In genomic region chr3:133487920-133488540, GRCh38 we compare ENCODE assay signal across 8 cellular contexts.
DNase-seq lines count a peak whose midpoint lies in the region; ATAC-seq and TF ChIP-seq lines count a peak whose summit lies in the region.

No MANE protein-coding gene starts in this region.

- H3K9me3 ChIP-seq in thoracic aorta, result no peaks in the 10 kb centered on the region

- POLR2A ChIA-PET in BJ (lab: Charles Lee), result no interaction called here

- no peak for TF ChIP-seq POLR2A in NB4 (IDR thresholded peaks at IDR 0.05; ENCODE audit: extremely low read depth, insufficient read length)

- H3K27ac ChIP-seq in thoracic aorta, result no peak overlapping the region

- ATAC-seq in left lobe of liver (peak; percentile 76), thoracic aorta (ENCODE audit: insufficient number of reproducible peaks, low FRiP score, low read depth) (no peak), GM18858 (IDR thresholded peaks at IDR 0.05; ENCODE audit: unreplicated experiment) (no peak), GM21529 (IDR thresholded peaks at IDR 0.05; ENCODE audit: unreplicated experiment) (no peak)

- no peaks in the 10 kb centered on the region for H3K27me3 ChIP-seq in BJ (ENCODE audit: control insufficient read depth, insufficient read depth, low read length)
- H3K27me3 ChIP-seq in thoracic aorta (replicated peaks; ENCODE audit: insufficient read depth), result no peaks in the 10 kb centered on the region

- H3K4me3 ChIP-seq in BJ (ENCODE audit: low read depth, low read length) (no peak overlapping the region), NB4 (ENCODE audit: low read depth, low read length) (no peak overlapping the region), thoracic aorta (no peak overlapping the region)

- no peaks in the 10 kb centered on the region for H3K4me1 ChIP-seq in thoracic aorta (ENCODE audit: control insufficient read depth in 1 of 2, low read depth in 2 of 2)

- peak; percentile 60 for TF ChIP-seq CTCF in BJ (IDR thresholded peaks at IDR 0.05; ENCODE audit: insufficient read depth, low read depth, low read length)
- peak; percentile 37 for TF ChIP-seq CTCF in NB4 (IDR thresholded peaks at IDR 0.05; ENCODE audit: low read depth, low read length)
- TF ChIP-seq CTCF in thoracic aorta (IDR thresholded peaks at IDR 0.05), result peak; percentile 56

- CTCF ChIA-PET in BJ (lab: Yijun Ruan, JAX), result interaction anchor here (0.7 to 3.7 kb wide), 19 partner anchors 9 to 176 kb away, joined by 3 to 22 read pairs (median 4); no protein-coding TSS in a partner anchor

- H3K36me3 ChIP-seq in BJ (ENCODE audit: control insufficient read depth, insufficient read depth, low read length), result no peaks in the 10 kb centered on the region
- no peaks in the 10 kb centered on the region for H3K36me3 ChIP-seq in thoracic aorta

- no peak for DNase-seq in BJ (ENCODE audit: low read depth)
- peak; percentile 58 for DNase-seq in NB4 (ENCODE audit: low read depth)
- DNase-seq in activated naive CD4-positive, alpha-beta T cell treated with Interleukin-2 at 50 U/mL for 16 hours, result peak; percentile 56
- DNase-seq in left lobe of liver (ENCODE audit: low spot score), result no peak
- no peak for DNase-seq in thoracic aorta (ENCODE audit: low spot score)
- DNase-seq in midbrain (lab: John Stamatoyannopoulos, UW), result no peak

Comparison
In these comparisons a context has a peak if more than half of its experiments do, and no peak if none do; other contexts are left out.
1. DNase-seq: peak in NB4 (single experiment) and activated naive CD4-positive, alpha-beta T cell treated with Interleukin-2 at 50 U/mL for 16 hours (single experiment); none in BJ (single experiment), left lobe of liver (single experiment), thoracic aorta (single experiment) and midbrain (single experiment).
2. Peak in every context shown above with its lines, with median percentiles within 50 percentile points of each other: CTCF ChIP-seq.